1 cellular context compared by ENCODE assay signal in genomic region chr20:62381842-62382241, GRCh38.
TF ChIP-seq lines count a peak whose summit lies in the region.

No MANE protein-coding gene starts in this region.

TF ChIP-seq in H1, 55 proteins besides CTCF, POLR2A, EP300 and RAD21:
- TF ChIP-seq POLR2AphosphoS5 (IDR thresholded peaks at IDR 0.05; ENCODE audit: low read depth, low read length) (no peak), CREB1 (IDR thresholded peaks at IDR 0.05) (no peak), FOSL1 (IDR thresholded peaks at IDR 0.05; ENCODE audit: insufficient read depth, low read depth, low read length) (no peak), ZNF274 (IDR thresholded peaks at IDR 0.05; ENCODE audit: borderline replicate concordance, extremely low read depth, low read length) (no peak), GABPA (IDR thresholded peaks at IDR 0.05; ENCODE audit: borderline replicate concordance, insufficient read depth, low read length) (no peak), CHD7 (IDR thresholded peaks at IDR 0.05; ENCODE audit: insufficient replicate concordance, low read length) (no peak), SAP30 (IDR thresholded peaks at IDR 0.05; ENCODE audit: insufficient read depth, insufficient replicate concordance, low read length) (no peak), CTBP2 (IDR thresholded peaks at IDR 0.05; ENCODE audit: borderline replicate concordance, insufficient read depth, insufficient read length, low read length) (no peak), TEAD4 (IDR thresholded peaks at IDR 0.05; ENCODE audit: low read depth, low read length) (no peak), BCL11A (IDR thresholded peaks at IDR 0.05; ENCODE audit: low read depth in 2 of 2, low read length in 2 of 2) (no peak), TBP (IDR thresholded peaks at IDR 0.05; ENCODE audit: low read depth, low read length) (no peak), CBX8 (IDR thresholded peaks at IDR 0.05; ENCODE audit: borderline replicate concordance, low read depth, low read length) (no peak), KDM4A (IDR thresholded peaks at IDR 0.05; ENCODE audit: low read depth, low read length, severe bottlenecking) (no peak), RBBP5 (IDR thresholded peaks at IDR 0.05; ENCODE audit: borderline replicate concordance, low read depth, low read length) (no peak), CHD2 (IDR thresholded peaks at IDR 0.05; ENCODE audit: low read length) (no peak), JUND (IDR thresholded peaks at IDR 0.05; ENCODE audit: low read length) (no peak), PHF8 (conservative IDR thresholded peaks at IDR 0.05; ENCODE audit: low read depth, low read length) (no peak)
- TF ChIP-seq, protein P1, sequence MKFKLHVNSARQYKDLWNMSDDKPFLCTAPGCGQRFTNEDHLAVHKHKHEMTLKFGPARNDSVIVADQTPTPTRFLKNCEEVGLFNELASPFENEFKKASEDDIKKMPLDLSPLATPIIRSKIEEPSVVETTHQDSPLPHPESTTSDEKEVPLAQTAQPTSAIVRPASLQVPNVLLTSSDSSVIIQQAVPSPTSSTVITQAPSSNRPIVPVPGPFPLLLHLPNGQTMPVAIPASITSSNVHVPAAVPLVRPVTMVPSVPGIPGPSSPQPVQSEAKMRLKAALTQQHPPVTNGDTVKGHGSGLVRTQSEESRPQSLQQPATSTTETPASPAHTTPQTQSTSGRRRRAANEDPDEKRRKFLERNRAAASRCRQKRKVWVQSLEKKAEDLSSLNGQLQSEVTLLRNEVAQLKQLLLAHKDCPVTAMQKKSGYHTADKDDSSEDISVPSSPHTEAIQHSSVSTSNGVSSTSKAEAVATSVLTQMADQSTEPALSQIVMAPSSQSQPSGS (IDR thresholded peaks at IDR 0.05; ENCODE audit: low read length) = no peak
- TF ChIP-seq, protein P2, sequence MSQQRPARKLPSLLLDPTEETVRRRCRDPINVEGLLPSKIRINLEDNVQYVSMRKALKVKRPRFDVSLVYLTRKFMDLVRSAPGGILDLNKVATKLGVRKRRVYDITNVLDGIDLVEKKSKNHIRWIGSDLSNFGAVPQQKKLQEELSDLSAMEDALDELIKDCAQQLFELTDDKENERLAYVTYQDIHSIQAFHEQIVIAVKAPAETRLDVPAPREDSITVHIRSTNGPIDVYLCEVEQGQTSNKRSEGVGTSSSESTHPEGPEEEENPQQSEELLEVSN (IDR thresholded peaks at IDR 0.05) = no peak
- TF ChIP-seq, protein P3, sequence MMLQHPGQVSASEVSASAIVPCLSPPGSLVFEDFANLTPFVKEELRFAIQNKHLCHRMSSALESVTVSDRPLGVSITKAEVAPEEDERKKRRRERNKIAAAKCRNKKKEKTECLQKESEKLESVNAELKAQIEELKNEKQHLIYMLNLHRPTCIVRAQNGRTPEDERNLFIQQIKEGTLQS (IDR thresholded peaks at IDR 0.05; ENCODE audit: insufficient read depth, low read depth, low read length) = no peak
